Comparison of ENCODE assay signal across 7 cellular contexts in the genomic region with DNA sequence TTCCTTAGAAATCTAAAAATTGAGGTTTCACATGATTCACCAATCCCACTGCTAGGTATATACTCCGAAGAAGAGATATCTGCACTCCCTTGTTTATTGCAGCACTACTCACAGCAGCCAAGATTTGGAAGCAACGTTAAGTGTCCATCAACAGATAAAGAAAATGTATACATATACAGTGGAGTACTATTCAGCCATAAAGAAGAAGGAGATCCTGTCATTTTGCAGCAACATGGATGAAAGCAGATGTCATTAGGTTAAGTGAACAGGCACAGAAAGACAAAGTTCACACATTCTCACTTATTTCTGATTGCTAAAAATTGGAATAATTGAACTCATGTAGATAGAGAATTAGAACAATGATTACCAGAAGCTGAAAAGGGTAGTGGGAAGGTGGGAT.
"Had no signal": no experiment of that assay in that cellular context is flagged by ENCODE, and none has a peak within 500 bp of the region (broad histone marks: within the 10 kb centered on the region; RNA-seq: fewer than 3 reads in every experiment).

No MANE protein-coding gene starts in this region.

- H3K4me3 ChIP-seq: GM23248, HAP-1 had no signal

- DNase-seq: GM23248, GOT3, H7, IMR-90 had no signal

- FAIRE-seq: HTR-8/SVneo had no signal

- H3K9me3 ChIP-seq: HAP-1 had no signal

- H2AFZ ChIP-seq: GM23248 had no signal

- H3K9ac ChIP-seq: GM23248 had no signal

- H3K27ac ChIP-seq: GM23248 had no signal

- H3K4me1 ChIP-seq: HAP-1 had no signal

- ATAC-seq: HCT116 had no signal

- H3K36me3 ChIP-seq: HAP-1 had no signal
